ENCODE assay signal across 8 cellular contexts in genomic region chr9:35646583-35647265, GRCh38. TPM values are rescaled to one million over a fixed set of nuclear protein-coding genes. Genes with fewer than 3 reads are reported as not detected.
DNase-seq lines count a peak whose midpoint lies in the region; ATAC-seq, FAIRE-seq and TF ChIP-seq lines count a peak whose summit lies in the region.

No MANE protein-coding gene starts in this region.

- peak overlapping the region; percentile 50 for H3K27ac ChIP-seq in caudate nucleus (ENCODE audit: low read depth, low read length)
- H3K27ac ChIP-seq in keratinocyte (ENCODE audit: control insufficient read depth, insufficient read depth, low read length): peak overlapping the region; percentile 82

- intact Hi-C loops in activated B cell treated with CpG ODN at 0.5 μM for 24 hours (cut with micrococcal nuclease): loop anchor here (1.0 to 5.0 kb wide), 10 partner anchors 11 to 236 kb away; partner anchors contain the start of genes CREB3, GBA2, RGP1 and TLN1

- H3K27ac Mint-ChIP-seq in activated B cell treated with CpG ODN at 0.5 μM for 24 hours: peak overlapping the region; percentile 98

- peaks cover 90% of the 10 kb centered on the region for H3K4me1 Mint-ChIP-seq in activated B cell treated with CpG ODN at 0.5 μM for 24 hours

- no peaks in the 10 kb centered on the region for H4K20me1 ChIP-seq in keratinocyte (ENCODE audit: control insufficient read depth, extremely low read depth, insufficient read depth, low read length)

- peak overlapping the region; percentile 97 for H3K4me3 Mint-ChIP-seq in activated B cell treated with CpG ODN at 0.5 μM for 24 hours

- peak overlapping the region; percentile 96 for H3K4me2 ChIP-seq in keratinocyte (ENCODE audit: control insufficient read depth, extremely low read depth, insufficient read depth, low read depth, low read length)

- H3K36me3 ChIP-seq in keratinocyte (ENCODE audit: control insufficient read depth in 2 of 2, extremely low read depth in 1 of 2, insufficient read depth in 2 of 2, low read length in 2 of 2): no peaks in the 10 kb centered on the region

- H3K9me1 ChIP-seq in keratinocyte (ENCODE audit: control insufficient read depth, extremely low read depth, insufficient read depth, low read length): no peaks in the 10 kb centered on the region

- ATAC-seq in GM19023 (IDR thresholded peaks at IDR 0.05; ENCODE audit: unreplicated experiment): peak; percentile 77
- ATAC-seq in HG03175 (IDR thresholded peaks at IDR 0.05; ENCODE audit: unreplicated experiment): peak; percentile 88
- ATAC-seq in activated B cell treated with CpG ODN at 0.5 μM for 24 hours (ENCODE audit: low read depth): peak; percentile 88

- no peak for FAIRE-seq in keratinocyte (lab: Jason Lieb, UNC)

- DNase-seq in AG20443 (ENCODE audit: low spot score): peak; percentile 96
- DNase-seq in NCI-H2227 treated with DMSO at 0.1 percent for 48 hours (lab: John Stamatoyannopoulos, UW): peak; percentile 74
- DNase-seq in activated B cell treated with CpG ODN at 0.5 μM for 24 hours: peak; percentile 94
- peak in 60 of 61 donors; percentile 37 to 91 (median 83) for DNase-seq in caudate nucleus (lab: John Stamatoyannopoulos, UW)
- no peak for DNase-seq in keratinocyte (ENCODE audit: low read depth, low spot score)
- peak; percentile 83 to 88 (median 84) for DNase-seq in stimulated activated CD4-positive, alpha-beta T cell treated with anti-CD3 and anti-CD28 coated beads, Interleukin-12 subunit alpha, Interleukin-12 subunit beta, amount 100 ng/mL, for 48 hours (ENCODE audit: low read depth in 2 of 3, low spot score in 1 of 3)

- peak overlapping the region; percentile 94 for H2AFZ ChIP-seq in keratinocyte (ENCODE audit: control insufficient read depth, low read length)

- TF ChIP-seq CTCF in activated B cell treated with CpG ODN at 0.5 μM for 24 hours (IDR thresholded peaks at IDR 0.05): peak; percentile 65
- TF ChIP-seq CTCF in keratinocyte (optimal IDR thresholded peaks at IDR 0.05 in 1 of 3, IDR thresholded peaks at IDR 0.05 in 1 of 3, conservative IDR thresholded peaks at IDR 0.05 in 1 of 3; ENCODE audit: extremely low read depth in 1 of 3, insufficient read depth in 2 of 3, low read length in 3 of 3): peak; percentile 77 to 98 (median 97)

- peaks cover 21% of the 10 kb centered on the region for H3K4me1 ChIP-seq in keratinocyte (ENCODE audit: control insufficient read depth, extremely low read depth, insufficient read depth, low read length)

- no peaks in the 10 kb centered on the region for H3K9me3 Mint-ChIP-seq in activated B cell treated with CpG ODN at 0.5 μM for 24 hours

- H3K36me3 Mint-ChIP-seq in activated B cell treated with CpG ODN at 0.5 μM for 24 hours (ENCODE audit: low read depth): peaks cover 17% of the 10 kb centered on the region

- no peaks in the 10 kb centered on the region for H3K79me2 ChIP-seq in keratinocyte (ENCODE audit: control insufficient read depth, insufficient read depth, low read length)

- H3K9ac ChIP-seq in keratinocyte (ENCODE audit: control insufficient read depth, extremely low read depth, insufficient read depth, low read length): peak overlapping the region; percentile 88

- POLR2A ChIA-PET in activated B cell treated with CpG ODN at 0.5 μM for 24 hours (lab: Charles Lee): interaction anchor here (0.6 to 18.0 kb wide), 28 partner anchors 10 to 1028 kb away, joined by 3 to 549 read pairs (median 5); partner anchors contain the start of genes ARHGEF39, CCDC107, CD72 and CREB3

- no peaks in the 10 kb centered on the region for H3K9me3 ChIP-seq in keratinocyte (ENCODE audit: control insufficient read depth, low read depth, low read length)

- dilution Hi-C loops in keratinocyte (cut with MboI; ENCODE audit: extremely low pct_ligation_motif_present, low sequenced_read_pairs): no loop called here

- H3K27me3 ChIP-seq in keratinocyte (ENCODE audit: control insufficient read depth, extremely low read depth, insufficient read depth, low read length): no peaks in the 10 kb centered on the region

- CTCF ChIA-PET in activated B cell treated with CpG ODN at 0.5 μM for 24 hours (lab: Charles Lee): interaction anchor here (0.6 to 10.1 kb wide), 17 partner anchors 8 to 179 kb away, joined by 3 to 162 read pairs (median 6); partner anchors contain the start of genes CCDC107, CD72, GBA2 and RGP1

- peak overlapping the region; percentile 54 to 87 (median 78) for H3K4me3 ChIP-seq in keratinocyte (ENCODE audit: control insufficient read depth in 2 of 3, extremely low read depth in 1 of 3, insufficient read depth in 2 of 3, low read depth in 1 of 3, low read length in 3 of 3)

- no peaks in the 10 kb centered on the region for H3K27me3 Mint-ChIP-seq in activated B cell treated with CpG ODN at 0.5 μM for 24 hours

RNA-seq across cellular contexts. Expression of gene SIT1, which starts 4.0 kb away (rescaled TPM):
- 27.5 and 28.0 TPM in 2 replicates for total RNA-seq in activated B cell treated with CpG ODN at 0.5 μM for 24 hours
- not detected in 3 replicates for polyA plus RNA-seq in keratinocyte
- polyA plus RNA-seq in keratinocyte (2011; ENCODE audit: low read depth): not detected
- polyA plus RNA-seq in keratinocyte (2011; cell fraction: cytosol; rRNA removed): not detected in 2 replicates
- polyA plus RNA-seq in keratinocyte (2011; cell fraction: nucleus; rRNA removed): not detected in 2 replicates
- not detected in 2 replicates for polyA plus RNA-seq in keratinocyte (2012; ENCODE audit: low replicate concordance)
- not detected in 3 replicates for polyA minus RNA-seq in keratinocyte
- not detected for polyA minus RNA-seq in keratinocyte (2011; cell fraction: cytosol; rRNA and poly(A)+ RNA removed)
- polyA minus RNA-seq in keratinocyte (2011; cell fraction: nucleus; rRNA and poly(A)+ RNA removed): not detected in 2 replicates

RNA-seq across cellular contexts. Expression of gene RMRP, which starts 11.1 kb away (rescaled TPM):
- total RNA-seq in activated B cell treated with CpG ODN at 0.5 μM for 24 hours: 8,247 and 9,516 TPM in 2 replicates
- 21.6 to 91.8 TPM (median 40.5 TPM) in 3 replicates for polyA plus RNA-seq in keratinocyte
- polyA plus RNA-seq in keratinocyte (2011; ENCODE audit: low read depth): 29.8 TPM
- 31.7 and 49.9 TPM in 2 replicates for polyA plus RNA-seq in keratinocyte (2011; cell fraction: cytosol; rRNA removed)
- polyA plus RNA-seq in keratinocyte (2011; cell fraction: nucleus; rRNA removed): 581 and 1,734 TPM in 2 replicates
- polyA plus RNA-seq in keratinocyte (2012; ENCODE audit: low replicate concordance): 12.7 and 20.0 TPM in 2 replicates
- polyA minus RNA-seq in keratinocyte: 5,944 to 36,209 TPM (median 23,721 TPM) in 3 replicates
- polyA minus RNA-seq in keratinocyte (2011; cell fraction: cytosol; rRNA and poly(A)+ RNA removed): 15,491 TPM
- polyA minus RNA-seq in keratinocyte (2011; cell fraction: nucleus; rRNA and poly(A)+ RNA removed): 126,667 and 367,210 TPM in 2 replicates

RNA-seq across cellular contexts. Expression of gene CCDC107, which starts 11.4 kb away (rescaled TPM):
- total RNA-seq in activated B cell treated with CpG ODN at 0.5 μM for 24 hours: 32.5 and 34.5 TPM in 2 replicates
- polyA plus RNA-seq in keratinocyte: 10.5 to 14.3 TPM (median 14.1 TPM) in 3 replicates
- 7.1 TPM for polyA plus RNA-seq in keratinocyte (2011; ENCODE audit: low read depth)
- 6.0 and 10.1 TPM in 2 replicates for polyA plus RNA-seq in keratinocyte (2011; cell fraction: cytosol; rRNA removed)
- 10.8 TPM in 2 replicates for polyA plus RNA-seq in keratinocyte (2011; cell fraction: nucleus; rRNA removed)
- polyA plus RNA-seq in keratinocyte (2012; ENCODE audit: low replicate concordance): 12.5 and 13.3 TPM in 2 replicates
- polyA minus RNA-seq in keratinocyte: 2.4 to 7.8 TPM (median 4.0 TPM) in 3 replicates
- polyA minus RNA-seq in keratinocyte (2011; cell fraction: cytosol; rRNA and poly(A)+ RNA removed): 13.6 TPM
- 3.0 and 3.6 TPM in 2 replicates for polyA minus RNA-seq in keratinocyte (2011; cell fraction: nucleus; rRNA and poly(A)+ RNA removed)

RNA-seq across cellular contexts. Expression of gene ARHGEF39, which starts 18.3 kb away (rescaled TPM):
- total RNA-seq in activated B cell treated with CpG ODN at 0.5 μM for 24 hours: 0.59 and 0.89 TPM in 2 replicates
- polyA plus RNA-seq in keratinocyte: 0.88 to 3.3 TPM (median 2.4 TPM) in 3 replicates
- polyA plus RNA-seq in keratinocyte (2011; ENCODE audit: low read depth): not detected
- polyA plus RNA-seq in keratinocyte (2011; cell fraction: cytosol; rRNA removed): 0.89 and 1.3 TPM in 2 replicates
- polyA plus RNA-seq in keratinocyte (2011; cell fraction: nucleus; rRNA removed): 2.3 TPM in 2 replicates
- polyA plus RNA-seq in keratinocyte (2012; ENCODE audit: low replicate concordance): 0.55 and 2.7 TPM in 2 replicates
- polyA minus RNA-seq in keratinocyte: 0.69 to 1.4 TPM (median 1.3 TPM) in 3 replicates
- 1.2 TPM for polyA minus RNA-seq in keratinocyte (2011; cell fraction: cytosol; rRNA and poly(A)+ RNA removed)
- polyA minus RNA-seq in keratinocyte (2011; cell fraction: nucleus; rRNA and poly(A)+ RNA removed): 0.16 TPM in 1 of 2 replicates, not detected in the other

RNA-seq across cellular contexts. Expression of gene CA9, which starts 27.0 kb away (rescaled TPM):
- 0.86 TPM in 1 of 2 replicates, not detected in the other for total RNA-seq in activated B cell treated with CpG ODN at 0.5 μM for 24 hours
- polyA plus RNA-seq in keratinocyte: 0.89 to 9.5 TPM (median 7.2 TPM) in 3 replicates
- 0.60 TPM for polyA plus RNA-seq in keratinocyte (2011; ENCODE audit: low read depth)
- 0.56 and 1.1 TPM in 2 replicates for polyA plus RNA-seq in keratinocyte (2011; cell fraction: cytosol; rRNA removed)
- 4.1 and 6.4 TPM in 2 replicates for polyA plus RNA-seq in keratinocyte (2011; cell fraction: nucleus; rRNA removed)
- 1.5 TPM in 2 replicates for polyA plus RNA-seq in keratinocyte (2012; ENCODE audit: low replicate concordance)
- polyA minus RNA-seq in keratinocyte: 1.9 to 6.5 TPM (median 4.5 TPM) in 3 replicates
- polyA minus RNA-seq in keratinocyte (2011; cell fraction: cytosol; rRNA and poly(A)+ RNA removed): 1.9 TPM
- 2.2 and 3.7 TPM in 2 replicates for polyA minus RNA-seq in keratinocyte (2011; cell fraction: nucleus; rRNA and poly(A)+ RNA removed)
